8 cellular contexts compared by ENCODE assay signal in the genomic region with DNA sequence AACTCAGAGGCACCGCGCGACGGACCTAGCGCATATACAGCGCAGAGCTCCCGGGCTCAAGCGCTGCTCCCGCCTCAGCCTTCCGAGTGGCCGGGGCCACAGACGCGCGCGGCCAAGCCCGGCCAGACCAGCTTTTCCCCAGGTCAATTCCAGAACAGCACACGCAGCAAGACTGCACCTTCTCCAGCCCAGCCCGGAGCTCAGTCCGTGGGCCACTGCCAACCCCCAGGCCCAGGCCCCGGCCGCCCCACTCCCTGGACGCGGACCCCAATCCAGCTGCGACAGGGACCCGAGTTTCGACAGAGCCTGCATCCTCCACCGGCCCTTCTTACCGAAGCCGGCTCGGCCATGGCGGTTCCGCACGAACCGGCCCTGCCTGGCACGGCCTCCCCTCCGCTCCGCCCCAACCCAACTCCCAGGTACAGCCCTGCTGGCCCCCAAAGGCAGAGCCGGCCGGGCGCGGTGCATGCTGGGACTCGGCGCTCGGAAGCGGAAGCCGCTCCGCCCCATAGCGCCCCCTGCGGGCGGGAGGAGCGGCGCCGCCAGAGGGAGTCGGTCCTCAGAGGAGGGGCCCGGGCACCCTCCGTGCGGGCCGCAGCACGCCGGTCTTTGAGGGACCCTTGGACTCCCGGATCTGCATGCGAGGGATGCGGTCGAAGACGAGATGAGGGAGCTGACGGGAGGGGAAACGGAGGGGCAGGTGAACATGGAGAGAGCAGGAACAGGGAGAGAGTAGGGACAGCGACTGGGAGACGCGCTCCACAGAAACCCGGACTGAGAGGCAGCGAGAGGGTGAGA. TPM values are rescaled to one million over a fixed set of nuclear protein-coding genes. Genes with fewer than 3 reads are reported as not detected.
DNase-seq lines count a peak whose midpoint lies in the region; ATAC-seq and TF ChIP-seq lines count a peak whose summit lies in the region.

Gene ZNF425 (minus strand): TSS at position 461 of the 798 bp plus-strand sequence. CDS start 111 bp downstream, at position 350.

- H3K9ac ChIP-seq in GM23248 (peak within 1 kb of the TSS; percentile 98), Karpas-422 (ENCODE audit: low read length) (peak within 1 kb of the TSS; percentile 98)

- in situ Hi-C loops in GM23248 (cut with MboI), result no loop called here

- H3F3A ChIP-seq in GM23248 (ENCODE audit: insufficient read depth), result peaks cover 11% of the 10 kb centered on the region

- peak within 1 kb of the TSS; percentile 97 for H3K27ac Mint-ChIP-seq in activated T-helper 17 cell treated with anti-CD3 and anti-CD28 coated beads, Interleukin-2, amount 50 U/mL, for 72 hours
- peak within 1 kb of the TSS; percentile 96 to 98 (median 96) for H3K27ac Mint-ChIP-seq in nephron
- peak within 1 kb of the TSS; percentile 100 for H3K27ac Mint-ChIP-seq in stimulated activated naive CD8-positive, alpha-beta T cell treated with anti-CD3 and anti-CD28 coated beads, Interleukin-15, Interleukin-2, amounts not matched to agents 100 ng/mL and 50 ng/mL, for 24 hours

- H3K36me3 ChIP-seq in GM23248 (ENCODE audit: low read depth) (peaks cover 11% of the 10 kb centered on the region; the same call in 1 of the 2 replicates), Karpas-422 (ENCODE audit: insufficient read depth, low read length) (peaks cover 17% of the 10 kb centered on the region)

- H3K4me3 ChIP-seq in GM23248 (peak within 1 kb of the TSS; percentile 95), Karpas-422 (ENCODE audit: low read length) (peak within 1 kb of the TSS; percentile 91), fibroblast of mammary gland (ENCODE audit: control insufficient read depth, low read depth, low read length) (peak within 1 kb of the TSS; percentile 96)

- H3K79me2 ChIP-seq in GM23248 (ENCODE audit: insufficient read depth), result peaks cover 53% of the 10 kb centered on the region
- H3K79me2 ChIP-seq in Karpas-422 (ENCODE audit: low read length), result peaks cover 29% of the 10 kb centered on the region

- ATAC-seq in activated T-helper 17 cell treated with anti-CD3 and anti-CD28 coated beads, Interleukin-2, amount 50 U/mL, for 72 hours (replicated peaks), result peak; percentile 85

- H3K4me1 ChIP-seq in GM23248 (ENCODE audit: insufficient read depth) (peaks cover 15% of the 10 kb centered on the region), Karpas-422 (ENCODE audit: low read length) (peaks cover 19% of the 10 kb centered on the region)

- WGBS in GM23248 (ENCODE audit: low coverage in 1 of 2, low lambda C conversion rate in 2 of 2, missing lambda C conversion rate in 2 of 2), 2 experiments, result 1 to 2% methylated on average over 58 to 59 of the region's 72 CpGs

- H3K9me3 ChIP-seq in GM23248 (ENCODE audit: low read depth) (no peaks in the 10 kb centered on the region), Karpas-422 (ENCODE audit: low read length) (0 out of 2 replicates have a peak, but pooled peaks cover 3% of the 10 kb centered on the region)

- H3K27ac ChIP-seq in GM23248 (peak within 1 kb of the TSS; percentile 87), Karpas-422 (ENCODE audit: low read length) (peak within 1 kb of the TSS; percentile 94)

- H3K4me1 Mint-ChIP-seq in activated T-helper 17 cell treated with anti-CD3 and anti-CD28 coated beads, Interleukin-2, amount 50 U/mL, for 72 hours, result peaks cover 16% of the 10 kb centered on the region
- peaks cover 19% of the 10 kb centered on the region for H3K4me1 Mint-ChIP-seq in nephron
- peaks cover 18% of the 10 kb centered on the region for H3K4me1 Mint-ChIP-seq in stimulated activated naive CD8-positive, alpha-beta T cell treated with anti-CD3 and anti-CD28 coated beads, Interleukin-15, Interleukin-2, amounts not matched to agents 100 ng/mL and 50 ng/mL, for 24 hours (ENCODE audit: low read depth)

- H3K9me3 Mint-ChIP-seq in activated T-helper 17 cell treated with anti-CD3 and anti-CD28 coated beads, Interleukin-2, amount 50 U/mL, for 72 hours, result no peaks in the 10 kb centered on the region
- H3K9me3 Mint-ChIP-seq in nephron, result peaks cover 5% of the 10 kb centered on the region
- H3K9me3 Mint-ChIP-seq in stimulated activated naive CD8-positive, alpha-beta T cell treated with anti-CD3 and anti-CD28 coated beads, Interleukin-15, Interleukin-2, amounts not matched to agents 100 ng/mL and 50 ng/mL, for 24 hours, result peaks cover 5% of the 10 kb centered on the region

- DNase-seq in EH (ENCODE audit: low read depth) (peak; percentile 93), GM23248 (peak; percentile 94), Karpas-422 (peak; percentile 98), RKO (ENCODE audit: low spot score) (peak; percentile 93), fibroblast of mammary gland (ENCODE audit: low read depth) (peak; percentile 85)

- H3K4me3 Mint-ChIP-seq in activated T-helper 17 cell treated with anti-CD3 and anti-CD28 coated beads, Interleukin-2, amount 50 U/mL, for 72 hours, result peak within 1 kb of the TSS; percentile 98
- peak within 1 kb of the TSS; percentile 93 to 100 (median 99) for H3K4me3 Mint-ChIP-seq in nephron
- peak within 1 kb of the TSS; percentile 98 for H3K4me3 Mint-ChIP-seq in stimulated activated naive CD8-positive, alpha-beta T cell treated with anti-CD3 and anti-CD28 coated beads, Interleukin-15, Interleukin-2, amounts not matched to agents 100 ng/mL and 50 ng/mL, for 24 hours

- no peaks in the 10 kb centered on the region for H3K27me3 Mint-ChIP-seq in activated T-helper 17 cell treated with anti-CD3 and anti-CD28 coated beads, Interleukin-2, amount 50 U/mL, for 72 hours
- peaks cover 3% of the 10 kb centered on the region for H3K27me3 Mint-ChIP-seq in nephron (ENCODE audit: low read depth)
- no peaks in the 10 kb centered on the region for H3K27me3 Mint-ChIP-seq in stimulated activated naive CD8-positive, alpha-beta T cell treated with anti-CD3 and anti-CD28 coated beads, Interleukin-15, Interleukin-2, amounts not matched to agents 100 ng/mL and 50 ng/mL, for 24 hours

- H2AFZ ChIP-seq in GM23248, result peak within 1 kb of the TSS; percentile 97
- H2AFZ ChIP-seq in Karpas-422 (ENCODE audit: low read length), result peak within 1 kb of the TSS; percentile 79

- H3K36me3 Mint-ChIP-seq in activated T-helper 17 cell treated with anti-CD3 and anti-CD28 coated beads, Interleukin-2, amount 50 U/mL, for 72 hours (ENCODE audit: low read depth), result peaks cover 49% of the 10 kb centered on the region
- H3K36me3 Mint-ChIP-seq in nephron (ENCODE audit: low read depth), result peaks cover 25% of the 10 kb centered on the region
- peaks cover 32% of the 10 kb centered on the region for H3K36me3 Mint-ChIP-seq in stimulated activated naive CD8-positive, alpha-beta T cell treated with anti-CD3 and anti-CD28 coated beads, Interleukin-15, Interleukin-2, amounts not matched to agents 100 ng/mL and 50 ng/mL, for 24 hours (ENCODE audit: low read depth)

- H3K4me2 ChIP-seq in GM23248 (ENCODE audit: unreplicated experiment) (peak within 1 kb of the TSS; percentile 96), Karpas-422 (ENCODE audit: low read depth, low read length, poor library complexity, severe bottlenecking) (peak within 1 kb of the TSS; percentile 97)

- H4K20me1 ChIP-seq in GM23248 (ENCODE audit: insufficient read depth) (no peaks in the 10 kb centered on the region), Karpas-422 (ENCODE audit: insufficient read depth, low read depth, low read length) (no peaks in the 10 kb centered on the region)

- H3K27me3 ChIP-seq in GM23248 (replicated peaks; ENCODE audit: insufficient read depth), result no peaks in the 10 kb centered on the region
- H3K27me3 ChIP-seq in Karpas-422 (ENCODE audit: low read length), result no peaks in the 10 kb centered on the region

- no peaks in the 10 kb centered on the region for H3K9me2 ChIP-seq in GM23248 (ENCODE audit: insufficient read depth)
- no peaks in the 10 kb centered on the region for H3K9me2 ChIP-seq in Karpas-422 (replicated peaks; ENCODE audit: insufficient read depth, low read length)

- TF ChIP-seq CTCF in fibroblast of mammary gland (conservative IDR thresholded peaks at IDR 0.05; ENCODE audit: control insufficient read depth, insufficient read depth, low read depth, low read length), result peak; percentile 56
- peak; percentile 92 to 97 (median 94) for TF ChIP-seq CTCF in nephron (IDR thresholded peaks at IDR 0.05; ENCODE audit: unreplicated experiment in 3 of 3)

RNA-seq across cellular contexts. Expression of gene ZNF425, which starts in this region (rescaled TPM):
- total RNA-seq in GM23248 (2014; rRNA removed; shearing (Covaris generic)), result 3.8 and 5.4 TPM in 2 replicates
- polyA plus RNA-seq in GM23248 (2016; fragmentation: Nextera tagmentation; extraction: Ambion mirVana), result 3.9 and 4.1 TPM in 2 replicates
- total RNA-seq in Karpas-422 (2014; rRNA removed; shearing (Covaris generic); ENCODE audit: low replicate concordance), result 0.41 and 1.8 TPM in 2 replicates
- under 1 TPM; 0.39 to 0.77 TPM for total RNA-seq in activated T-helper 17 cell treated with anti-CD3 and anti-CD28 coated beads, Interleukin-2, amount 50 U/mL, for 72 hours

Comparison
In these comparisons a context has a peak if more than half of its experiments do, and no peak if none do; other contexts are left out.
1. Peak in every context shown above with its lines: DNase-seq, ATAC-seq, H3K4me3 ChIP-seq and H3K27ac ChIP-seq.
2. Peak in ATAC-seq in activated T-helper 17 cell treated with anti-CD3 and anti-CD28 coated beads, Interleukin-2, amount 50 U/mL, for 72 hours; RNA of the gene not detected or under 1 TPM.